Comparison of ENCODE assay signal across 14 cellular contexts in genomic region chr6:166772518-166772917, GRCh38.
A peak's percentile ranks its signal among the peaks of the same experiment; 100 is the strongest.
DNase-seq lines count a peak whose midpoint lies in the region; ATAC-seq, FAIRE-seq and TF ChIP-seq lines count a peak whose summit lies in the region.
"Had no signal": no experiment of that assay in that cellular context is flagged by ENCODE, and none has a peak within 500 bp of the region (broad histone marks: within the 10 kb centered on the region; RNA-seq: fewer than 3 reads in every experiment).

No MANE protein-coding gene starts in this region.

- H3F3A ChIP-seq in GM23248 (ENCODE audit: insufficient read depth) = no peaks in the 10 kb centered on the region

- no peaks in the 10 kb centered on the region for H3K9me3 ChIP-seq in RWPE2 (ENCODE audit: severe bottlenecking)
- H3K9me3 ChIP-seq in pancreas = no peaks in the 10 kb centered on the region
- H3K9me3 ChIP-seq in GM23248 (ENCODE audit: low read depth) = no peaks in the 10 kb centered on the region

- H3K9me3 Mint-ChIP-seq in Calu3 (ENCODE audit: low read depth, unreplicated experiment) = no peaks in the 10 kb centered on the region
- H3K9me3 Mint-ChIP-seq: activated T-cell treated with anti-CD3 and anti-CD28 coated beads, Interleukin-2, amount 50 U/mL, for 72 hours; naive B cell had no signal

- DNase-seq in Calu3 = peak; percentile 26
- no peak for DNase-seq in GM13977 (ENCODE audit: low spot score)
- DNase-seq in RWPE2 (ENCODE audit: low spot score) = no peak
- peak; percentile 58 for DNase-seq in iPS-NIHi7 (ENCODE audit: extremely low spot score)
- no peak for DNase-seq in pancreas
- no peak for DNase-seq in GM23248
- DNase-seq: activated CD4-positive, CD25-positive, alpha-beta regulatory T cell treated with anti-CD3 and anti-CD28 coated beads, Interleukin-2, amount 50 U/mL, for 72 hours; activated T-cell treated with anti-CD3 and anti-CD28 coated beads, Interleukin-2, amount 50 U/mL, for 72 hours; amniotic stem cell; kidney glomerular epithelial cell; naive B cell had no signal

- H3K27me3 ChIP-seq in RWPE2 (ENCODE audit: insufficient read depth, poor library complexity, severe bottlenecking) (no peaks in the 10 kb centered on the region), pancreas (no peaks in the 10 kb centered on the region), GM23248 (replicated peaks; ENCODE audit: insufficient read depth) (peaks cover 19% of the 10 kb centered on the region)

- intact Hi-C loops in Calu3 (cut with micrococcal nuclease; ENCODE audit: unreplicated experiment) (no loop called here), pancreas (cut with DNase I) (loop anchor here in 2 of 3 donors (10.0 kb wide), 3 partner anchors 212 to 372 kb away; partner anchors contain the start of gene CEP43 (in 1 of the 2))

- no peak overlapping the region for H3K4me3 ChIP-seq in RWPE2 (ENCODE audit: severe bottlenecking)
- no peak overlapping the region for H3K4me3 ChIP-seq in pancreas
- H3K4me3 ChIP-seq in GM23248 = no peak overlapping the region

- H4K20me1 ChIP-seq in GM23248 (ENCODE audit: insufficient read depth) = no peaks in the 10 kb centered on the region

- in situ Hi-C loops in GM13977 (cut with MboI; ENCODE audit: low pct_unique_long_range_greater_than_20kb, low sequenced_read_pairs, unreplicated experiment) = loop anchor here (10.0 kb wide), 1 partner anchor 372 kb away; no protein-coding TSS in a partner anchor
- in situ Hi-C loops in GM23248 (cut with MboI) = no loop called here

- no peaks in the 10 kb centered on the region for H3K36me3 ChIP-seq in RWPE2 (ENCODE audit: low read depth)
- no peaks in the 10 kb centered on the region for H3K36me3 ChIP-seq in pancreas
- no peaks in the 10 kb centered on the region for H3K36me3 ChIP-seq in GM23248 (ENCODE audit: low read depth)

- H3K36me3 Mint-ChIP-seq in Calu3 (ENCODE audit: insufficient read depth, unreplicated experiment) = peaks cover 3% of the 10 kb centered on the region
- H3K36me3 Mint-ChIP-seq: naive B cell had no signal

- no peak overlapping the region for H3K27ac Mint-ChIP-seq in Calu3 (ENCODE audit: unreplicated experiment)
- H3K27ac Mint-ChIP-seq: activated T-cell treated with anti-CD3 and anti-CD28 coated beads, Interleukin-2, amount 50 U/mL, for 72 hours had no signal

- H3K4me2 ChIP-seq in GM23248 (ENCODE audit: unreplicated experiment) = no peak overlapping the region

- H3K4me1 Mint-ChIP-seq in Calu3 (ENCODE audit: low read depth, unreplicated experiment) = peaks cover 13% of the 10 kb centered on the region

- H3K9ac ChIP-seq in GM23248 = no peak overlapping the region

- TF ChIP-seq CTCF in Calu3 (IDR thresholded peaks at IDR 0.05; ENCODE audit: unreplicated experiment) (no peak), GM13977 (IDR thresholded peaks at IDR 0.05; ENCODE audit: extremely low read depth, insufficient read depth, missing control alignments) (peak; percentile 23), RWPE2 (IDR thresholded peaks at IDR 0.05; ENCODE audit: poor library complexity, severe bottlenecking) (peak; percentile 23), pancreas (IDR thresholded peaks at IDR 0.05) (no peak)

- CTCF ChIA-PET in Calu3 (lab: Charles Lee) = interaction anchor here (1.4 kb wide), 1 partner anchor 217 kb away, joined by 4 read pairs; no protein-coding TSS in a partner anchor

- peaks cover 49% of the 10 kb centered on the region for H3K27me3 Mint-ChIP-seq in Calu3 (ENCODE audit: unreplicated experiment)

- no peaks in the 10 kb centered on the region for H3K9me2 ChIP-seq in GM23248 (ENCODE audit: insufficient read depth)

- H3K4me3 Mint-ChIP-seq in Calu3 (ENCODE audit: low read depth, unreplicated experiment) = no peak overlapping the region
- H3K4me3 Mint-ChIP-seq: activated T-cell treated with anti-CD3 and anti-CD28 coated beads, Interleukin-2, amount 50 U/mL, for 72 hours; naive B cell had no signal

- BruUV-seq in Calu3 (replicated peaks; lab: Mats Ljungman, UMichigan) = no TSS peak

- H3K27ac ChIP-seq in RWPE2 (ENCODE audit: poor library complexity, severe bottlenecking) (no peak overlapping the region), pancreas (no peak overlapping the region), GM23248 (no peak overlapping the region)

- H3K4me1 ChIP-seq in RWPE2 (ENCODE audit: insufficient read depth, poor library complexity, severe bottlenecking) = no peaks in the 10 kb centered on the region
- H3K4me1 ChIP-seq in pancreas = no peaks in the 10 kb centered on the region
- no peaks in the 10 kb centered on the region for H3K4me1 ChIP-seq in GM23248 (ENCODE audit: insufficient read depth)

- no peak for ATAC-seq in RWPE2 (ENCODE audit: low read depth)
- ATAC-seq in pancreas = no peak
- no peak for ATAC-seq in GM19035 (IDR thresholded peaks at IDR 0.05; ENCODE audit: unreplicated experiment)
- ATAC-seq: activated T-cell treated with anti-CD3 and anti-CD28 coated beads, Interleukin-2, amount 50 U/mL, for 72 hours had no signal

- no peak for FAIRE-seq in pancreas (lab: Jason Lieb, UNC)
- FAIRE-seq: H54, HTR-8/SVneo had no signal

- no peak overlapping the region for H2AFZ ChIP-seq in GM23248

- no peaks in the 10 kb centered on the region for H3K79me2 ChIP-seq in GM23248 (ENCODE audit: insufficient read depth)

- WGBS in pancreas, 2 donors = 36 to 56% methylated on average over 8 of the region's 8 CpGs
- WGBS in GM23248 (ENCODE audit: low coverage in 1 of 2, low lambda C conversion rate in 2 of 2, missing lambda C conversion rate in 2 of 2), 2 experiments = 36 to 38% methylated on average over 8 of the region's 8 CpGs

Comparison
In these comparisons a context has a peak if more than half of its experiments do, and no peak if none do; other contexts are left out.
1. DNase-seq: peak in Calu3 (single experiment) and iPS-NIHi7 (single experiment); none in GM13977 (single experiment), RWPE2 (single experiment), pancreas (0 of 6) and GM23248 (single experiment).
2. CTCF ChIP-seq: peak in GM13977 (single experiment) and RWPE2 (single experiment); none in Calu3 (single experiment) and pancreas (0 of 4).